ENCODE assay signal across 12 cellular contexts in the genomic region with DNA sequence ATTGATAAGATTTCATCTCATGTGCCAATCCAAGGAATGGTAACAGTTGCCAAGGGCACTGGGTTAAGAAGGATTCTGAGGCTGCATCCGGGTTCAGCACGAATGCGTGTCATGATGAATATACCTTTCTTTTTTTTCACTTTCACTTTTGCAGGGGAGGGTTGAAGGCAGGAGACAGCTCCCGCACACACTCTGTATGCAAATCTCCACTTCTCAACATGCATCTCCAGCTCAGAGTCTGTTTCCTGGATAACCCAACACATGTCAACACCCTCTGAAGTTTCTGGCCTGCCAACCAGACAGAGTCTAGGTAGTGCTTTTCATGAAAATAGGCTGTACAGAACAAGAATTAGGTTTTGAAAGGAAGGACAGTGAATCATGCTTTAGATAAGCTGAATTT. TPM values are rescaled to one million over a fixed set of nuclear protein-coding genes. Genes with fewer than 3 reads are reported as not detected.
DNase-seq lines count a peak whose midpoint lies in the region; ATAC-seq lines count a peak whose summit lies in the region.
"Had no signal": no experiment of that assay in that cellular context is flagged by ENCODE, and none has a peak within 500 bp of the region (broad histone marks: within the 10 kb centered on the region; RNA-seq: fewer than 3 reads in every experiment).

No MANE protein-coding gene starts in this region.

- peaks cover 3% of the 10 kb centered on the region; the same call in 1 of the 2 replicates for H3K4me1 ChIP-seq in Karpas-422 (ENCODE audit: low read length)

- no peak overlapping the region for H3K27ac ChIP-seq in Karpas-422 (ENCODE audit: low read length)
- H3K27ac ChIP-seq: 22Rv1 had no signal

- H3K9me3 Mint-ChIP-seq in activated CD4-positive, alpha-beta T cell treated with anti-CD3 and anti-CD28 coated beads, Interleukin-2, amount 10 ng/mL, durations not matched to agents 24 days and 14 days: no peaks in the 10 kb centered on the region

- H3K4me3 Mint-ChIP-seq in activated CD4-positive, alpha-beta T cell treated with anti-CD3 and anti-CD28 coated beads, Interleukin-2, amount 10 ng/mL, durations not matched to agents 24 days and 14 days: peak overlapping the region; percentile 62

- H3K9me3 ChIP-seq in Karpas-422 (ENCODE audit: low read length): no peaks in the 10 kb centered on the region

- H3K4me2 ChIP-seq in Karpas-422 (ENCODE audit: low read depth, low read length, poor library complexity, severe bottlenecking): no peak overlapping the region

- peak; percentile 82 for ATAC-seq in activated CD4-positive, CD25-positive, alpha-beta regulatory T cell treated with anti-CD3 and anti-CD28 coated beads, Interleukin-2, amount 50 U/mL, for 24 hours
- peak; percentile 98 for ATAC-seq in HG02885 (IDR thresholded peaks at IDR 0.05; ENCODE audit: poor library complexity, unreplicated experiment)

- H2AFZ ChIP-seq in Karpas-422 (ENCODE audit: low read length): no peak overlapping the region

- H3K36me3 ChIP-seq in Karpas-422 (ENCODE audit: insufficient read depth, low read length): peaks cover 13% of the 10 kb centered on the region; the same call in 1 of the 2 replicates

- H3K27ac Mint-ChIP-seq in activated CD4-positive, alpha-beta T cell treated with anti-CD3 and anti-CD28 coated beads, Interleukin-2, amount 10 ng/mL, durations not matched to agents 24 days and 14 days: peak overlapping the region; percentile 91

- H3K4me3 ChIP-seq in Karpas-422 (ENCODE audit: low read length): no peak overlapping the region

- H3K79me2 ChIP-seq in Karpas-422 (ENCODE audit: low read length): no peaks in the 10 kb centered on the region

- H3K36me3 Mint-ChIP-seq in activated CD4-positive, alpha-beta T cell treated with anti-CD3 and anti-CD28 coated beads, Interleukin-2, amount 10 ng/mL, durations not matched to agents 24 days and 14 days (ENCODE audit: low read depth): peaks cover 54% of the 10 kb centered on the region

- no peak for DNase-seq in activated CD4-positive, CD25-positive, alpha-beta regulatory T cell treated with anti-CD3 and anti-CD28 coated beads, Interleukin-2, amount 50 U/mL, for 72 hours
- peak; percentile 85 for DNase-seq in activated CD4-positive, alpha-beta T cell treated with anti-CD3 and anti-CD28 coated beads, Interleukin-2, amount 10 ng/mL, durations not matched to agents 24 days and 14 days
- DNase-seq in stimulated activated CD4-positive, alpha-beta T cell treated with anti-CD3 and anti-CD28 coated beads, Interleukin-2, amount 100 ng/mL, for 4 hours (ENCODE audit: low read depth): peak; percentile 21
- DNase-seq in Karpas-422: no peak
- DNase-seq in putamen (ENCODE audit: low spot score): no peak
- no peak for DNase-seq in NCI-H1694 (lab: John Stamatoyannopoulos, UW)
- DNase-seq: activated effector memory CD4-positive, alpha-beta T cell treated with Interleukin-2 at 50 U/mL for 16 hours; foreskin melanocyte had no signal

- H3K9ac ChIP-seq in Karpas-422 (ENCODE audit: low read length): no peak overlapping the region

- H3K4me1 Mint-ChIP-seq in activated CD4-positive, alpha-beta T cell treated with anti-CD3 and anti-CD28 coated beads, Interleukin-2, amount 10 ng/mL, durations not matched to agents 24 days and 14 days: peaks cover 20% of the 10 kb centered on the region

- no peaks in the 10 kb centered on the region for H3K27me3 Mint-ChIP-seq in activated CD4-positive, alpha-beta T cell treated with anti-CD3 and anti-CD28 coated beads, Interleukin-2, amount 10 ng/mL, durations not matched to agents 24 days and 14 days

- H4K20me1 ChIP-seq in Karpas-422 (ENCODE audit: insufficient read depth, low read depth, low read length): no peaks in the 10 kb centered on the region

- intact Hi-C loops in activated CD4-positive, alpha-beta T cell treated with anti-CD3 and anti-CD28 coated beads, Interleukin-2, amount 10 ng/mL, durations not matched to agents 24 days and 14 days (cut with micrococcal nuclease): loop anchor here (1.0 kb wide), 1 partner anchor 21 kb away; the partner anchor contains the start of gene B4GALT4

- no peaks in the 10 kb centered on the region for H3K27me3 ChIP-seq in Karpas-422 (ENCODE audit: low read length)

- H3K9me2 ChIP-seq in Karpas-422 (replicated peaks; ENCODE audit: insufficient read depth, low read length): no peaks in the 10 kb centered on the region

RNA-seq across cellular contexts. Expression of gene B4GALT4, which starts 21.6 kb away (rescaled TPM):
- 14.8 and 15.5 TPM in 2 replicates for total RNA-seq in activated CD4-positive, alpha-beta T cell treated with anti-CD3 and anti-CD28 coated beads, Interleukin-2, amount 10 ng/mL, durations not matched to agents 24 days and 14 days
- 9.8 and 11.7 TPM in 2 replicates for total RNA-seq in Karpas-422 (2014; rRNA removed; shearing (Covaris generic); ENCODE audit: low replicate concordance)

RNA-seq across cellular contexts. Expression of gene UPK1B, which starts 45.7 kb away (rescaled TPM):
- not detected in 2 replicates for total RNA-seq in activated CD4-positive, alpha-beta T cell treated with anti-CD3 and anti-CD28 coated beads, Interleukin-2, amount 10 ng/mL, durations not matched to agents 24 days and 14 days
- not detected in 2 replicates for total RNA-seq in Karpas-422 (2014; rRNA removed; shearing (Covaris generic); ENCODE audit: low replicate concordance)
- total RNA-seq: pulmonary artery endothelial cell had no signal

Comparison
In these comparisons a context has a peak if more than half of its experiments do, and no peak if none do; other contexts are left out.
1. DNase-seq: peak in activated CD4-positive, alpha-beta T cell treated with anti-CD3 and anti-CD28 coated beads, Interleukin-2, amount 10 ng/mL, durations not matched to agents 24 days and 14 days (single experiment) and stimulated activated CD4-positive, alpha-beta T cell treated with anti-CD3 and anti-CD28 coated beads, Interleukin-2, amount 100 ng/mL, for 4 hours (single experiment); none in activated CD4-positive, CD25-positive, alpha-beta regulatory T cell treated with anti-CD3 and anti-CD28 coated beads, Interleukin-2, amount 50 U/mL, for 72 hours (single experiment), Karpas-422 (single experiment), putamen (single experiment) and NCI-H1694 (single experiment).